In the genomic region with DNA sequence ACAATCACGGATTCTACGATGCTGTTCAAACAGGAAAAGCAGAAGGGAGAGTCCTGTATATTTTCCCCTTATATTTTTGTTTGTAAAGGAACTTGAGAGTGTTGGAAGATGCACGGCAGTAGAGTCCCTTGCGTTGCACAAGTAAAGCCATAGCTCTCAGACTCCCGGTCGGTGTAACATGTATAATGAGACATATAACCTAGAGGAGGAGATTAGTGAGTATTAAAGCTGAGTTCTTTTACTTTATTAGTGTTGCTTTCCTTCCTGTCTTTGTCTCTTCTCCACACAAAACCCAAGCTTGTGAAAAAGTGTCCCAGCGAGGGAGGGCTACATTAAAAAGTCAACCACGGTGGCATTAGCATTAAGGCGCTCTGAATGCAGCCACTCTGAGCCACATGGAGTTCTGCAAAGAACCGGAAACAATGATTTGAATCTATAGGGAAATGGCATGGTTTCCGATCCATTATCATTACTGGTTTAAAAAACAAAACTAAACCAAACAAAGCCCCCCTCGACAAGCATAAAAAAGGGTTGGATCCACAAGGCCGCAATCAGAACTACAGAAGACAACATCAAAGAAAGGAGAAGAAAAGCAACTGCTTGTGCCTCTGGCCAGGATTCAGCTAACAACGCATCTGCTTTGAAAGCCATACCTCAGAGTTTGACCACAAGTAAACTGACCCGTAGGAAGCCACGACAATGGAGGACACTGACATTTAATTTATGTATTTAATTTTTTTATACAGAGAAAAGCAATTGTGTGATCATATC, we compare ENCODE assay signal across 2 cellular contexts.
TF ChIP-seq lines count a peak whose summit lies in the region.

No MANE protein-coding gene starts in this region.

TF ChIP-seq in H1, 55 proteins besides CTCF, POLR2A, EP300 and RAD21:
- TF ChIP-seq ASH2L (IDR thresholded peaks at IDR 0.05; ENCODE audit: low read length) (no peak), KDM5A (IDR thresholded peaks at IDR 0.05; ENCODE audit: low read length) (no peak)
TF ChIP-seq in H1: peak in this region for 0.

TF ChIP-seq in HepG2, 621 proteins besides CTCF, POLR2A, EP300 and RAD21:
- no peak for TF ChIP-seq MXI1 (IDR thresholded peaks at IDR 0.05; ENCODE audit: borderline replicate concordance, low read depth, low read length)
- TF ChIP-seq NCOA1 (CRISPR knock-in tag; IDR thresholded peaks at IDR 0.05) = no peak
- TF ChIP-seq, protein P1, sequence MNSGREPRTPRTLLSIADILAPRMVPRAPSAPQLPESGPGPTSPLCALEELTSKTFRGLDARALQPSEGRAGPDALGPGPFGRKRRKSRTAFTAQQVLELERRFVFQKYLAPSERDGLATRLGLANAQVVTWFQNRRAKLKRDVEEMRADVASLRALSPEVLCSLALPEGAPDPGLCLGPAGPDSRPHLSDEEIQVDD (CRISPR knock-in tag; IDR thresholded peaks at IDR 0.05; ENCODE audit: borderline replicate concordance) = no peak
- TF ChIP-seq EED (CRISPR knock-in tag; IDR thresholded peaks at IDR 0.05) = no peak
- no peak for TF ChIP-seq ZNF225 (CRISPR knock-in tag; IDR thresholded peaks at IDR 0.05)
- TF ChIP-seq, protein P2, sequence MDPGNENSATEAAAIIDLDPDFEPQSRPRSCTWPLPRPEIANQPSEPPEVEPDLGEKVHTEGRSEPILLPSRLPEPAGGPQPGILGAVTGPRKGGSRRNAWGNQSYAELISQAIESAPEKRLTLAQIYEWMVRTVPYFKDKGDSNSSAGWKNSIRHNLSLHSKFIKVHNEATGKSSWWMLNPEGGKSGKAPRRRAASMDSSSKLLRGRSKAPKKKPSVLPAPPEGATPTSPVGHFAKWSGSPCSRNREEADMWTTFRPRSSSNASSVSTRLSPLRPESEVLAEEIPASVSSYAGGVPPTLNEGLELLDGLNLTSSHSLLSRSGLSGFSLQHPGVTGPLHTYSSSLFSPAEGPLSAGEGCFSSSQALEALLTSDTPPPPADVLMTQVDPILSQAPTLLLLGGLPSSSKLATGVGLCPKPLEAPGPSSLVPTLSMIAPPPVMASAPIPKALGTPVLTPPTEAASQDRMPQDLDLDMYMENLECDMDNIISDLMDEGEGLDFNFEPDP (CRISPR knock-in tag; conservative IDR thresholded peaks at IDR 0.05) = no peak
- TF ChIP-seq YY1 (IDR thresholded peaks at IDR 0.05; ENCODE audit: insufficient read depth, insufficient replicate concordance, low read depth, low read length) = no peak
- TF ChIP-seq BRD4 (CRISPR knock-in tag; IDR thresholded peaks at IDR 0.05) = no peak
- TF ChIP-seq ZNF790 (CRISPR knock-in tag; IDR thresholded peaks at IDR 0.05; ENCODE audit: borderline replicate concordance) = no peak
- TF ChIP-seq ZBTB1 (CRISPR knock-in tag; IDR thresholded peaks at IDR 0.05; ENCODE audit: borderline replicate concordance) = no peak
- TF ChIP-seq NR2F1 (CRISPR knock-in tag; IDR thresholded peaks at IDR 0.05) = no peak
- TF ChIP-seq NFYB (CRISPR knock-in tag; IDR thresholded peaks at IDR 0.05) = no peak
- TF ChIP-seq NFE2L1 (CRISPR knock-in tag; IDR thresholded peaks at IDR 0.05; ENCODE audit: borderline replicate concordance) = no peak
- no peak for TF ChIP-seq ZNF550 (CRISPR knock-in tag; IDR thresholded peaks at IDR 0.05; ENCODE audit: borderline replicate concordance)
